In genomic region chr2:200648518-200649320, GRCh38 we compare ENCODE assay signal across 7 cellular contexts.
DNase-seq lines count a peak whose midpoint lies in the region; ATAC-seq, FAIRE-seq and TF ChIP-seq lines count a peak whose summit lies in the region.
"Not testable (repeated sequence)": the region's sequence is repeated elsewhere in the genome, so short reads cannot be mapped to it uniquely, and the experiment has no call there.

No MANE protein-coding gene starts in this region.

- H3K9ac ChIP-seq in IMR-90 (ENCODE audit: low read depth, low read length); neuronal stem cell (ENCODE audit: low read depth, low read length, poor library complexity): not testable (repeated sequence)
- 0 out of 2 replicates have a peak overlapping the region, but pooled peaks have one; percentile 20 for H3K9ac ChIP-seq in HepG2 (ENCODE audit: insufficient read depth, low read depth, low read length)

- H3K9me3 Mint-ChIP-seq in GM23338: not testable (repeated sequence)

- H3F3A ChIP-seq in GM23338 (replicated peaks; ENCODE audit: low read depth): not testable (repeated sequence)

- H3K56ac ChIP-seq in IMR-90 (ENCODE audit: extremely low read depth, insufficient read depth, low read length): not testable (repeated sequence)

- not testable (repeated sequence) for H3K9me1 ChIP-seq in IMR-90 (ENCODE audit: insufficient read depth, low read length)

- H3K36me3 Mint-ChIP-seq in GM23338 (ENCODE audit: low read depth): not testable (repeated sequence)

- not testable (repeated sequence) for H2BK20ac ChIP-seq in IMR-90 (ENCODE audit: low read depth, low read length)

- not testable (repeated sequence) for H3K79me2 ChIP-seq in GM23338 (replicated peaks; ENCODE audit: insufficient read depth); HepG2 (ENCODE audit: insufficient read depth, low read length)

- 0 out of 4 replicates have a peak, but pooled peaks of 1 of the 2 experiments have one; percentile 9 for TF ChIP-seq CTCF in GM23338 (conservative IDR thresholded peaks at IDR 0.05; ENCODE audit: low read depth in 2 of 2)
- TF ChIP-seq CTCF in IMR-90 (conservative IDR thresholded peaks at IDR 0.05; ENCODE audit: low read depth, low read length); WERI-Rb-1 (IDR thresholded peaks at IDR 0.05; ENCODE audit: low read depth, low read length); choroid plexus epithelial cell (conservative IDR thresholded peaks at IDR 0.05; ENCODE audit: low read depth, low read length); foreskin keratinocyte (conservative IDR thresholded peaks at IDR 0.05): not testable (repeated sequence)
- TF ChIP-seq CTCF in HepG2 (CRISPR knock-in tag; IDR thresholded peaks at IDR 0.05): peak; percentile 10; the same call in 1 of the 2 replicates

- POLR2A ChIA-PET in IMR-90 (lab: Charles Lee; ENCODE audit: unreplicated experiment): not testable (repeated sequence)
- POLR2A ChIA-PET in HepG2 (lab: Yijun Ruan, JAX): interaction anchor here (0.8 to 3.6 kb wide), 18 partner anchors 10 to 694 kb away, joined by 3 to 58 read pairs (median 4); partner anchors contain the start of genes AOX1 and CLK1

- not testable (repeated sequence) for H2BK120ac ChIP-seq in IMR-90 (ENCODE audit: low read depth, low read length); neuronal stem cell (ENCODE audit: low read depth, low read length)

- not testable (repeated sequence) for H3K79me1 ChIP-seq in IMR-90 (ENCODE audit: low read depth in 1 of 2, low read length in 2 of 2); neuronal stem cell (ENCODE audit: low read depth, low read length)

- H2AK5ac ChIP-seq in IMR-90 (ENCODE audit: low read depth, low read length): not testable (repeated sequence)
- peak overlapping the region; percentile 6 for H2AK5ac ChIP-seq in neuronal stem cell (ENCODE audit: low read depth, low read length)

- WGBS in IMR-90 (ENCODE audit: extremely low coverage in 2 of 2, insufficient read length in 1 of 2), 2 experiments: no CpG with 5 or more reads among the region's 3 CpGs
- 76% methylated on average over 3 of the region's 3 CpGs for WGBS in HepG2 (ENCODE audit: low lambda C conversion rate)
- no CpG with 5 or more reads among the region's 3 CpGs for WGBS in neuronal stem cell (ENCODE audit: extremely low coverage in 2 of 2, insufficient read length in 2 of 2, insufficient replicate concordance in 1 of 2), 2 donors

- in situ Hi-C loops in IMR-90 (cut with MboI; ENCODE audit: low sequenced_read_pairs); HepG2 (cut with HindIII; ENCODE audit: extremely low pct_ligation_motif_present, low pct_unique_long_range_greater_than_20kb): not testable (repeated sequence)

- not testable (repeated sequence) for H3K4ac ChIP-seq in IMR-90 (ENCODE audit: low read depth, low read length); neuronal stem cell (ENCODE audit: low read length)

- dilution Hi-C loops in IMR-90 (cut with HindIII; ENCODE audit: low sequenced_read_pairs, unreplicated experiment): not testable (repeated sequence)

- H4K91ac ChIP-seq in IMR-90 (ENCODE audit: insufficient read depth, low read depth, low read length); neuronal stem cell (ENCODE audit: low read depth, low read length, poor library complexity): not testable (repeated sequence)

- TF ChIP-seq RAD21 in IMR-90 (IDR thresholded peaks at IDR 0.05; ENCODE audit: low read length); HepG2 (CRISPR knock-in tag; IDR thresholded peaks at IDR 0.05): not testable (repeated sequence)

- H3K27ac ChIP-seq in GM23338 (ENCODE audit: low read depth); IMR-90 (ENCODE audit: insufficient read depth, low read length); WERI-Rb-1; neuronal stem cell (replicated peaks; ENCODE audit: low read length): not testable (repeated sequence)
- peak overlapping the region; percentile 42 for H3K27ac ChIP-seq in foreskin keratinocyte
- H3K27ac ChIP-seq in HepG2 (ENCODE audit: extremely low read length, insufficient read depth, low read length): peak overlapping the region; percentile 67

- H3K36me3 ChIP-seq in GM23338 (ENCODE audit: insufficient read depth); IMR-90 (ENCODE audit: control insufficient read depth, insufficient read depth, low read length); WERI-Rb-1; HepG2 (replicated peaks in 1 of 2; ENCODE audit: control insufficient read depth in 1 of 2, insufficient read depth in 2 of 2, low read length in 2 of 2); neuronal stem cell (replicated peaks in 1 of 2; ENCODE audit: control insufficient read depth in 2 of 2, insufficient read depth in 2 of 2, low read length in 2 of 2): not testable (repeated sequence)

- TF ChIP-seq POLR2A in IMR-90 (IDR thresholded peaks at IDR 0.05; ENCODE audit: low read depth, low read length): not testable (repeated sequence)
- 0 out of 4 replicates have a peak, but pooled peaks of 1 of the 2 experiments have one; percentile 18 for TF ChIP-seq POLR2A in HepG2 (IDR thresholded peaks at IDR 0.05; ENCODE audit: insufficient read depth in 1 of 2, low read depth in 2 of 2, low read length in 2 of 2)

- not testable (repeated sequence) for H3K4me1 ChIP-seq in GM23338 (ENCODE audit: insufficient read depth); foreskin keratinocyte; neuronal stem cell (ENCODE audit: control insufficient read depth in 2 of 2, insufficient read depth in 1 of 2, low read depth in 1 of 2, low read length in 2 of 2)
- H3K4me1 ChIP-seq in IMR-90 (ENCODE audit: control insufficient read depth, insufficient read depth, low read length): peaks cover 16% of the 10 kb centered on the region
- H3K4me1 ChIP-seq in HepG2 (ENCODE audit: insufficient read depth, low read length): peaks cover 30% of the 10 kb centered on the region

- not testable (repeated sequence) for H3K27me3 ChIP-seq in GM23338 (ENCODE audit: insufficient read depth); IMR-90 (ENCODE audit: control insufficient read depth, insufficient read depth, low read length); WERI-Rb-1 (ENCODE audit: insufficient read depth, low read depth, severe bottlenecking); foreskin keratinocyte; HepG2 (ENCODE audit: control insufficient read depth in 1 of 2, insufficient read depth in 2 of 2, low read length in 2 of 2); neuronal stem cell (ENCODE audit: control insufficient read depth in 3 of 3, insufficient read depth in 3 of 3, low read depth in 1 of 3, low read length in 3 of 3)

- H3K23ac ChIP-seq in IMR-90 (ENCODE audit: low read depth, low read length); neuronal stem cell (ENCODE audit: low read depth, low read length, poor library complexity): not testable (repeated sequence)

- BruUV-seq in IMR-90 (replicated peaks; lab: Mats Ljungman, UMichigan); HepG2 (replicated peaks; lab: Mats Ljungman, UMichigan): not testable (repeated sequence)

- intact Hi-C loops in IMR-90 (cut with micrococcal nuclease); HepG2 (cut with micrococcal nuclease; ENCODE audit: unreplicated experiment): not testable (repeated sequence)

- H3K27me3 Mint-ChIP-seq in GM23338 (ENCODE audit: insufficient read depth, low read depth, poor library complexity): not testable (repeated sequence)

- H4K20me1 ChIP-seq in GM23338 (replicated peaks; ENCODE audit: insufficient read depth); IMR-90 (ENCODE audit: insufficient read depth, low read length); HepG2 (ENCODE audit: insufficient read depth, low read length): not testable (repeated sequence)

- H3K14ac ChIP-seq in IMR-90 (replicated peaks; ENCODE audit: low read depth, low read length): not testable (repeated sequence)
- H3K14ac ChIP-seq in neuronal stem cell (ENCODE audit: low read length): peak overlapping the region; percentile 23

- not testable (repeated sequence) for H3K4me3 ChIP-seq in GM23338; IMR-90 (ENCODE audit: insufficient read depth, low read depth, low read length); WERI-Rb-1 (ENCODE audit: low read depth, low read length); choroid plexus epithelial cell (ENCODE audit: low read depth, low read length); HepG2 (replicated peaks in 1 of 3; ENCODE audit: insufficient read depth in 1 of 3, low read depth in 2 of 3, low read length in 3 of 3); neuronal stem cell (ENCODE audit: low read length in 2 of 2)

- H2AFZ ChIP-seq in GM23338: peak overlapping the region; percentile 63; the same call in 1 of the 2 replicates
- not testable (repeated sequence) for H2AFZ ChIP-seq in IMR-90 (replicated peaks; ENCODE audit: low read length, poor library complexity)
- H2AFZ ChIP-seq in HepG2 (ENCODE audit: low read length): peak overlapping the region; percentile 67
- peak overlapping the region; percentile 72 for H2AFZ ChIP-seq in neuronal stem cell (ENCODE audit: low read length)

- not testable (repeated sequence) for H2BK5ac ChIP-seq in IMR-90 (ENCODE audit: low read depth, low read length, poor library complexity, severe bottlenecking); neuronal stem cell (ENCODE audit: low read length)

- H2BK15ac ChIP-seq in IMR-90 (ENCODE audit: low read depth, low read length); neuronal stem cell (ENCODE audit: low read length): not testable (repeated sequence)

- H2AK9ac ChIP-seq in IMR-90 (replicated peaks; ENCODE audit: low read depth, low read length, poor library complexity): not testable (repeated sequence)

- CTCF ChIA-PET in IMR-90 (lab: Yijun Ruan, JAX); HepG2 (lab: Yijun Ruan, JAX; ENCODE audit: low intra/inter-chr PET ratio, low total read pairs): not testable (repeated sequence)

- H3K18ac ChIP-seq in IMR-90 (ENCODE audit: low read depth, low read length) (peak overlapping the region; percentile 5; the same call in 1 of the 2 replicates), neuronal stem cell (ENCODE audit: low read length) (peak overlapping the region; percentile 73)

- H3K4me1 Mint-ChIP-seq in GM23338: peaks cover 19% of the 10 kb centered on the region

- H3K4me3 Mint-ChIP-seq in GM23338: not testable (repeated sequence)

- not testable (repeated sequence) for H2BK12ac ChIP-seq in neuronal stem cell (ENCODE audit: low read length)

- H4K8ac ChIP-seq in IMR-90 (ENCODE audit: low read depth in 2 of 2, low read length in 2 of 2): 0 out of 4 replicates have a peak overlapping the region, but pooled peaks of 1 of the 2 experiments have one; percentile 15
- peak overlapping the region; percentile 74 for H4K8ac ChIP-seq in neuronal stem cell (ENCODE audit: low read depth, low read length)

- peak overlapping the region; percentile 64; the same call in 1 of the 2 replicates for H4K5ac ChIP-seq in IMR-90 (ENCODE audit: low read depth, low read length)

- not testable (repeated sequence) for DNase-seq in GM23338 (ENCODE audit: low spot score); IMR-90; foreskin keratinocyte; neuronal stem cell (ENCODE audit: low spot score)
- peak; percentile 66 for DNase-seq in WERI-Rb-1
- DNase-seq in choroid plexus epithelial cell (ENCODE audit: low read depth): peak; percentile 32
- DNase-seq in HepG2 (ENCODE audit: low spot score): peak; percentile 56

- not testable (repeated sequence) for H3K4me2 ChIP-seq in GM23338; IMR-90 (ENCODE audit: low read depth, low read length); neuronal stem cell (ENCODE audit: insufficient read depth, low read length, poor library complexity, severe bottlenecking)
- peak overlapping the region; percentile 44 for H3K4me2 ChIP-seq in HepG2 (ENCODE audit: low read depth, low read length)

- peak in 1 of 2 experiments; percentile 32; a peak in 1 of 4 replicates for TF ChIP-seq EP300 in HepG2 (IDR thresholded peaks at IDR 0.05; ENCODE audit: low read depth in 2 of 2, low read length in 2 of 2)
- TF ChIP-seq EP300 in HepG2 (CRISPR knock-in tag; IDR thresholded peaks at IDR 0.05; ENCODE audit: borderline replicate concordance): peak; percentile 53; the same call in 1 of the 2 replicates

- not testable (repeated sequence) for FAIRE-seq in HepG2 (lab: Jason Lieb, UNC)

- H3K9me3 ChIP-seq in IMR-90 (ENCODE audit: control insufficient read depth, insufficient read depth, low read length); WERI-Rb-1 (ENCODE audit: severe bottlenecking); HepG2 (ENCODE audit: low read length); neuronal stem cell (replicated peaks in 1 of 2; ENCODE audit: control insufficient read depth in 2 of 2, insufficient read depth in 1 of 2, low read depth in 1 of 2, low read length in 2 of 2): not testable (repeated sequence)

- ATAC-seq in GM23338: peak; percentile 69
- not testable (repeated sequence) for ATAC-seq in IMR-90 (ENCODE audit: low read depth)
- ATAC-seq in foreskin keratinocyte: peak; percentile 24
- ATAC-seq in HepG2: peak; percentile 96

- peak overlapping the region; percentile 75 for H3K27ac Mint-ChIP-seq in GM23338

- H3K9me2 ChIP-seq in GM23338 (ENCODE audit: insufficient read depth): not testable (repeated sequence)
